ENCODE assay signal across 1 cellular context in genomic region chr11:44018127-44018521, GRCh38.
TF ChIP-seq lines count a peak whose summit lies in the region.

No MANE protein-coding gene starts in this region.

TF ChIP-seq in SK-N-SH, 30 proteins besides CTCF, POLR2A, EP300 and RAD21 (continued from another document):
- no peak for TF ChIP-seq ZBTB33 (IDR thresholded peaks at IDR 0.05; ENCODE audit: borderline replicate concordance, low read depth)
- TF ChIP-seq FOXJ3 (CRISPR knock-in tag; IDR thresholded peaks at IDR 0.05), result no peak
- TF ChIP-seq EZH2phosphoT487 (IDR thresholded peaks at IDR 0.05; ENCODE audit: borderline replicate concordance, low read depth), result no peak
- no peak for TF ChIP-seq RCOR1 (IDR thresholded peaks at IDR 0.05; ENCODE audit: low read length)
